Comparison of ENCODE assay signal across 8 cellular contexts in the genomic region with DNA sequence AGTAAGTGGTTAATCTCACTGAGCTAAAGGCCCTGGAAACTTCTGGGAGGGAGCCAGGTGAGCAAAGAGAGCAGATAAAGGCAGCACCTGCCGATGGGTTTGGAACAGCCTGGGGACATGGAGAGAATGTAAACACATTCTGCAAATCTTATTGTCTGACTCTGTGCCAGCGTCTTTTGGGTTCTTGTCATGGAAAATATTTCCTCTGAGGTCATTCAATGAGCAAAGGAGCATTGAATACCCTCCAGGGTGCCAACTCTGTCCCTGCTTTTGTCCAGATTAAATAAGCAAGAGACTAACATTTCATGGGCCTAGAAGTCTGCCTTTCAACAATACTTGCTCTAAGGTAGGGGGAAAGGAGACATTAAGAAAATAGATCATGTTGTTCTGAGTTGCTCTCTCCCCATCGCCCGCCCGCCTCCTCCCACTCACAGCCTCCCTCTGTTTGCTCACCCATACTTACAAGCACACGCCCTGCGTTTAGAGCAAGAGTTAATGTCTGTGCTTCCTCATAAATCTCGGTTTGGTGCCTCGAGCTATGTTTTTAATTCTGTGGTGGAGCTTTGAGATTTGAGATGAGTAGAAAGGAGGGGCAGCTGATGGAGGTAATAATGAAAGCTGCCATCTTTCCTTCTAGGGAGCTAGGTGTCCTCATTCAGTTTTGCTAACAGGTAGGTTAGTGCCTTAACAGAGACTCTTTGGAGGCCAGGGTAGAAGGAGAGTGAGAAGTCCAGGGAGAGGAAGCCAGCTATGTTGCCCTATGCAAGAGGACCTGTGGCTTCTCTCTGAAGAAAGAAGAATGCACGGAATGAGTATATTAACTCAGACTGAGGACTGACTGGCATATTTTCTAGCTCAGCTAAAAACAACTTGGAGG.
DNase-seq lines count a peak whose midpoint lies in the region; ATAC-seq lines count a peak whose summit lies in the region.

No MANE protein-coding gene starts in this region.

- H3K14ac ChIP-seq in mesenchymal stem cell (ENCODE audit: low read length in 2 of 2) = no peak overlapping the region

- no peaks in the 10 kb centered on the region for H3K27me3 ChIP-seq in mesenchymal stem cell (ENCODE audit: control insufficient read depth in 1 of 2, insufficient read depth in 1 of 2, low read length in 2 of 2)

- no peak overlapping the region for H2AK5ac ChIP-seq in mesenchymal stem cell (ENCODE audit: low read length, severe bottlenecking)

- no peak for ATAC-seq in GM21723 (IDR thresholded peaks at IDR 0.05; ENCODE audit: unreplicated experiment)
- ATAC-seq in GM18909 (IDR thresholded peaks at IDR 0.05; ENCODE audit: poor library complexity, unreplicated experiment) = no peak

- H3K18ac ChIP-seq in mesenchymal stem cell (ENCODE audit: low read depth in 1 of 2, low read length in 2 of 2) = no peak overlapping the region

- H4K8ac ChIP-seq in mesenchymal stem cell (ENCODE audit: low read length) = peak overlapping the region; percentile 13

- no peak overlapping the region for H3K9ac ChIP-seq in mesenchymal stem cell (ENCODE audit: low read length)

- no peaks in the 10 kb centered on the region for H3K27me3 Mint-ChIP-seq in activated naive CD4-positive, alpha-beta T cell treated with anti-CD3 and anti-CD28 coated beads, Interleukin-2, amount 10 ng/mL, durations not matched to agents 7 days and 5 days

- peaks cover 5% of the 10 kb centered on the region for H3K36me3 Mint-ChIP-seq in activated naive CD4-positive, alpha-beta T cell treated with anti-CD3 and anti-CD28 coated beads, Interleukin-2, amount 10 ng/mL, durations not matched to agents 7 days and 5 days

- no peak overlapping the region for H2AFZ ChIP-seq in mesenchymal stem cell (ENCODE audit: low read depth, low read length)

- H3K9me3 Mint-ChIP-seq in activated naive CD4-positive, alpha-beta T cell treated with anti-CD3 and anti-CD28 coated beads, Interleukin-2, amount 10 ng/mL, durations not matched to agents 7 days and 5 days = no peaks in the 10 kb centered on the region

- no peak overlapping the region for H2BK5ac ChIP-seq in mesenchymal stem cell (ENCODE audit: low read depth, low read length, poor library complexity, severe bottlenecking)

- no peak overlapping the region for H3K23ac ChIP-seq in mesenchymal stem cell (ENCODE audit: low read length in 2 of 2)

- H4K91ac ChIP-seq in mesenchymal stem cell (ENCODE audit: low read length) = no peak overlapping the region

- peak; percentile 69 for DNase-seq in EH (ENCODE audit: low read depth)
- DNase-seq in NCI-H146 (lab: John Stamatoyannopoulos, UW) = peak; percentile 100
- peak; percentile 21 for DNase-seq in activated naive CD4-positive, alpha-beta T cell treated with anti-CD3 and anti-CD28 coated beads, Interleukin-2, amount 10 ng/mL, durations not matched to agents 7 days and 5 days
- peak; percentile 9 for DNase-seq in mesenchymal stem cell
- DNase-seq in activated effector memory CD4-positive, alpha-beta T cell treated with anti-CD3 and anti-CD28 coated beads, Interleukin-2, amount 50 U/mL, for 16 hours = no peak
- DNase-seq in GDM1 (lab: John Stamatoyannopoulos, UW) = no peak

- no peaks in the 10 kb centered on the region for H3K79me1 ChIP-seq in mesenchymal stem cell (replicated peaks; ENCODE audit: low read length, poor library complexity, severe bottlenecking)

- H3K9me3 ChIP-seq in mesenchymal stem cell (ENCODE audit: control insufficient read depth, low read length) = no peaks in the 10 kb centered on the region

- H3K4me3 ChIP-seq in mesenchymal stem cell (ENCODE audit: insufficient read depth in 1 of 2, low read depth in 1 of 2, low read length in 2 of 2) = no peak overlapping the region

- peaks cover 20% of the 10 kb centered on the region for H3K4me1 Mint-ChIP-seq in activated naive CD4-positive, alpha-beta T cell treated with anti-CD3 and anti-CD28 coated beads, Interleukin-2, amount 10 ng/mL, durations not matched to agents 7 days and 5 days

- H3K4me2 ChIP-seq in mesenchymal stem cell (ENCODE audit: low read length, poor library complexity, severe bottlenecking) = no peak overlapping the region

- no peak overlapping the region for H2BK120ac ChIP-seq in mesenchymal stem cell (ENCODE audit: low read depth, low read length)

- no peak overlapping the region for H3K4me3 Mint-ChIP-seq in activated naive CD4-positive, alpha-beta T cell treated with anti-CD3 and anti-CD28 coated beads, Interleukin-2, amount 10 ng/mL, durations not matched to agents 7 days and 5 days

- H3K27ac Mint-ChIP-seq in activated naive CD4-positive, alpha-beta T cell treated with anti-CD3 and anti-CD28 coated beads, Interleukin-2, amount 10 ng/mL, durations not matched to agents 7 days and 5 days = peak overlapping the region; percentile 9

- H3K4ac ChIP-seq in mesenchymal stem cell (ENCODE audit: low read depth in 1 of 2, low read length in 2 of 2) = no peak overlapping the region

- 81% methylated on average over 7 of the region's 10 CpGs for WGBS in mesenchymal stem cell

- no peak overlapping the region for H2BK15ac ChIP-seq in mesenchymal stem cell (ENCODE audit: low read depth, poor library complexity, severe bottlenecking)

- H3K27ac ChIP-seq in mesenchymal stem cell (ENCODE audit: low read length, poor library complexity, severe bottlenecking) = no peak overlapping the region

- no peak overlapping the region for H2BK12ac ChIP-seq in mesenchymal stem cell (ENCODE audit: low read length in 2 of 2)

- H3K4me1 ChIP-seq in mesenchymal stem cell (ENCODE audit: control insufficient read depth, insufficient read depth, low read depth, low read length) = peaks cover 1% of the 10 kb centered on the region

- no peaks in the 10 kb centered on the region for H3K36me3 ChIP-seq in mesenchymal stem cell (ENCODE audit: control insufficient read depth in 1 of 2, insufficient read depth in 2 of 2, low read depth in 1 of 2, low read length in 2 of 2)

- CTCF ChIA-PET in activated naive CD4-positive, alpha-beta T cell treated with anti-CD3 and anti-CD28 coated beads, Interleukin-2, amount 10 ng/mL, durations not matched to agents 7 days and 5 days (lab: Charles Lee) = interaction anchor here (0.6 to 1.3 kb wide), 4 partner anchors 15 to 51 kb away, joined by 3 to 4 read pairs (median 3); no protein-coding TSS in a partner anchor

Comparison
In these comparisons a context has a peak if more than half of its experiments do, and no peak if none do; other contexts are left out.
1. DNase-seq: peak in EH (single experiment), NCI-H146 (single experiment), activated naive CD4-positive, alpha-beta T cell treated with anti-CD3 and anti-CD28 coated beads, Interleukin-2, amount 10 ng/mL, durations not matched to agents 7 days and 5 days (single experiment) and mesenchymal stem cell (single experiment); none in activated effector memory CD4-positive, alpha-beta T cell treated with anti-CD3 and anti-CD28 coated beads, Interleukin-2, amount 50 U/mL, for 16 hours (single experiment) and GDM1 (single experiment).